20 cellular contexts compared by ENCODE assay signal in genomic region chr7:82803411-82803810, GRCh38.
"Had no signal": no experiment of that assay in that cellular context is flagged by ENCODE, and none has a peak within 500 bp of the region (broad histone marks: within the 10 kb centered on the region; RNA-seq: fewer than 3 reads in every experiment).

No MANE protein-coding gene starts in this region.

- FAIRE-seq: pancreas had no signal

- H3K4me3 ChIP-seq: colonic mucosa, gastroesophageal sphincter, heart left ventricle, pancreas, right lobe of liver, thoracic aorta, upper lobe of left lung had no signal

- ATAC-seq: activated CD8-positive, alpha-beta T cell treated with anti-CD3 and anti-CD28 coated beads for 36 hours; gastroesophageal sphincter; heart left ventricle; naive thymus-derived CD8-positive, alpha-beta T cell; pancreas; right lobe of liver; stimulated activated memory B cell treated with anti-CD40 and anti-IgM and Interleukin-4, amounts not matched to agents 10 μg/mL and 1 μg/mL and 100 μg/mL, for 72 hours had no signal

- H3K4me1 ChIP-seq: colonic mucosa, gastroesophageal sphincter, heart left ventricle, pancreas, right lobe of liver, upper lobe of left lung had no signal

- H3K27me3 ChIP-seq: brain microvascular endothelial cell, colonic mucosa, gastroesophageal sphincter, heart left ventricle, right lobe of liver, upper lobe of left lung had no signal

- H3K9me3 ChIP-seq: colonic mucosa, gastroesophageal sphincter, heart left ventricle, pancreas, right lobe of liver, thoracic aorta, upper lobe of left lung had no signal

- H3K27ac ChIP-seq: brain microvascular endothelial cell, colonic mucosa, gastroesophageal sphincter, heart left ventricle, pancreas, right lobe of liver, thoracic aorta, upper lobe of left lung had no signal

- DNase-seq: activated CD4-positive, alpha-beta T cell treated with anti-CD3 and anti-CD28 coated beads, Interleukin-2, amount 10 ng/mL, durations not matched to agents 24 days and 14 days; activated CD4-positive, CD25-positive, alpha-beta regulatory T cell; activated CD8-positive, alpha-beta T cell treated with anti-CD3 and anti-CD28 coated beads for 36 hours; activated naive CD4-positive, alpha-beta T cell treated with anti-CD3 and anti-CD28 coated beads for 36 hours; activated T-cell treated with anti-CD3 and anti-CD28 coated beads, Interleukin-2, amount 50 U/mL, for 1 hour; anterior cingulate cortex; brain microvascular endothelial cell; colonic mucosa; endodermal cell; heart left ventricle; kidney glomerular epithelial cell; mesenchymal stem cell; naive thymus-derived CD8-positive, alpha-beta T cell; pancreas; right lobe of liver; stimulated activated CD4-positive, alpha-beta T cell treated with anti-CD3 and anti-CD28 coated beads, Interleukin-4, amount 100 ng/mL, for 4 hours; upper lobe of left lung had no signal

- H3K36me3 ChIP-seq: brain microvascular endothelial cell, colonic mucosa, gastroesophageal sphincter, heart left ventricle, pancreas, right lobe of liver, thoracic aorta, upper lobe of left lung had no signal
